In genomic region chr12:82686223-82687019, GRCh38 we compare ENCODE assay signal across 8 cellular contexts. TPM values are rescaled to one million over a fixed set of nuclear protein-coding genes. Genes with fewer than 3 reads are reported as not detected.
DNase-seq lines count a peak whose midpoint lies in the region; ATAC-seq and TF ChIP-seq lines count a peak whose summit lies in the region.

TSS of gene TMTC2 (plus strand) at chr12:82686906.

- peak; percentile 86 for DNase-seq in NCI-H128 (lab: John Stamatoyannopoulos, UW; ENCODE audit: unreplicated experiment)
- DNase-seq in SW480 (ENCODE audit: low spot score): peak; percentile 88
- DNase-seq in adrenal gland: peak; percentile 92 to 96 (median 94)
- peak; percentile 97 for DNase-seq in cardiac septum (ENCODE audit: low spot score)
- peak; percentile 99 for DNase-seq in pons (ENCODE audit: low spot score)
- DNase-seq in transverse colon: peak; percentile 96

- WGBS in adrenal gland, 4 donors: 0 to 1% (median 1%) methylated on average over 20 to 35 of the region's 35 CpGs
- WGBS in transverse colon (ENCODE audit: low coverage in 1 of 2), 2 donors: 0 to 1% methylated on average over 7 to 34 of the region's 35 CpGs

- TF ChIP-seq CTCF in GM12875 (IDR thresholded peaks at IDR 0.05; ENCODE audit: borderline replicate concordance, insufficient read depth, low read depth, low read length): no peak
- no peak for TF ChIP-seq CTCF in adrenal gland (IDR thresholded peaks at IDR 0.05)
- no peak for TF ChIP-seq CTCF in transverse colon (IDR thresholded peaks at IDR 0.05)

- no peak for TF ChIP-seq EP300 in transverse colon (IDR thresholded peaks at IDR 0.05; ENCODE audit: low read depth)

- no peaks in the 10 kb centered on the region for H3K27me3 ChIP-seq in adrenal gland
- no peaks in the 10 kb centered on the region for H3K27me3 ChIP-seq in transverse colon

- H3K36me3 ChIP-seq in adrenal gland (replicated peaks in 1 of 2) (no peaks in the 10 kb centered on the region), transverse colon (no peaks in the 10 kb centered on the region)

- in situ Hi-C loops in transverse colon (cut with MboI; ENCODE audit: low pct_ligation_motif_present in 1 of 4, low pct_unique_long_range_greater_than_20kb in 1 of 4, low sequenced_read_pairs in 3 of 4): no loop called here

- H3K9me3 ChIP-seq in adrenal gland (replicated peaks in 1 of 3): no peaks in the 10 kb centered on the region
- H3K9me3 ChIP-seq in transverse colon: no peaks in the 10 kb centered on the region

- H3K4me3 ChIP-seq in GM12875 (ENCODE audit: low read depth, low read length): peak within 1 kb of the TSS; percentile 97
- H3K4me3 ChIP-seq in adrenal gland: peak within 1 kb of the TSS; percentile 31 to 98 (median 74)
- H3K4me3 ChIP-seq in transverse colon: peak within 1 kb of the TSS; percentile 68 to 96 (median 74)

- TF ChIP-seq POLR2A in adrenal gland (IDR thresholded peaks at IDR 0.05): peak in 1 of 2 donors; percentile 50
- TF ChIP-seq POLR2A in transverse colon (IDR thresholded peaks at IDR 0.05): peak; percentile 73

- intact Hi-C loops in adrenal gland (cut with DNase I): loop anchor here in 1 of 2 donors (10.0 kb wide), 2 partner anchors 318 to 1818 kb away; no protein-coding TSS in a partner anchor
- intact Hi-C loops in cardiac septum (cut with DNase I): loop anchor here (10.0 kb wide), 1 partner anchor 1138 kb away; no protein-coding TSS in a partner anchor
- intact Hi-C loops in transverse colon (cut with DNase I; ENCODE audit: low total_unique reads): loop anchor here (10.0 kb wide), 1 partner anchor 1138 kb away; no protein-coding TSS in a partner anchor

- peak within 1 kb of the TSS; percentile 78 to 96 (median 93) for H3K27ac ChIP-seq in adrenal gland
- H3K27ac ChIP-seq in transverse colon: peak within 1 kb of the TSS; percentile 93 to 98 (median 95)

- H3K4me1 ChIP-seq in adrenal gland (replicated peaks in 1 of 2) (peaks cover 0 to 10% of the 10 kb centered on the region in 2 donors), transverse colon (peaks cover 0 to 40% (median 16%) of the 10 kb centered on the region in 4 donors)

- peak; percentile 87 for ATAC-seq in HG02759 (IDR thresholded peaks at IDR 0.05; ENCODE audit: unreplicated experiment)

RNA-seq across cellular contexts. Expression of gene TMTC2, which starts in this region (rescaled TPM):
- total RNA-seq in adrenal gland: 1 to 10 TPM; 1.9 to 4.4 (median 3.0) TPM
- 1 to 10 TPM; 1.6 to 2.5 (median 1.8) TPM for polyA plus RNA-seq in adrenal gland
- total RNA-seq in cardiac septum: 2.9 TPM
- 10 to 100 TPM; 11.3 to 19.8 (median 17.1) TPM for total RNA-seq in transverse colon

Comparison
In these comparisons a context has a peak if more than half of its experiments do, and no peak if none do; other contexts are left out.
1. Peak in every context shown above with its lines: DNase-seq, ATAC-seq, H3K4me3 ChIP-seq and H3K27ac ChIP-seq.